Comparison of ENCODE assay signal across 1 cellular context in the genomic region with DNA sequence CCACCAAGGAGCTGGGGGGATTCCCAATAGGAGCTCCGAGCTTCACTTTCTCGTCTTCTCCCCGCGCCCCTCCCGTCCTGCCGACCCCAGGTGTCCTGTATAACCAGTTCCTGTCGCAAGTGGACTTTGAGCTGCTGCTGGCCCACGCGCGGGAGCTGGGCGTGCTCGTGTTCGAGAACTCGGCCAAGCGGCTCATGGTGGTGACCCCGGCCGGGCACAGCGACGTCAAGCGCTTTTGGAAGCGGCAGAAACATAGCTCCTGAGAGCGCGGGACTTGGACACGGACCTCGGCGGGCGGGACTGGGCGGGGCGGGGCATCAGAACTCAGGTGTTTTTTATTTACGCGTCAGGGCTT.
TF ChIP-seq lines count a peak whose summit lies in the region.

No MANE protein-coding gene starts in this region.

TF ChIP-seq in K562, 482 proteins besides CTCF, POLR2A, EP300 and RAD21:
- TF ChIP-seq, protein P1, sequence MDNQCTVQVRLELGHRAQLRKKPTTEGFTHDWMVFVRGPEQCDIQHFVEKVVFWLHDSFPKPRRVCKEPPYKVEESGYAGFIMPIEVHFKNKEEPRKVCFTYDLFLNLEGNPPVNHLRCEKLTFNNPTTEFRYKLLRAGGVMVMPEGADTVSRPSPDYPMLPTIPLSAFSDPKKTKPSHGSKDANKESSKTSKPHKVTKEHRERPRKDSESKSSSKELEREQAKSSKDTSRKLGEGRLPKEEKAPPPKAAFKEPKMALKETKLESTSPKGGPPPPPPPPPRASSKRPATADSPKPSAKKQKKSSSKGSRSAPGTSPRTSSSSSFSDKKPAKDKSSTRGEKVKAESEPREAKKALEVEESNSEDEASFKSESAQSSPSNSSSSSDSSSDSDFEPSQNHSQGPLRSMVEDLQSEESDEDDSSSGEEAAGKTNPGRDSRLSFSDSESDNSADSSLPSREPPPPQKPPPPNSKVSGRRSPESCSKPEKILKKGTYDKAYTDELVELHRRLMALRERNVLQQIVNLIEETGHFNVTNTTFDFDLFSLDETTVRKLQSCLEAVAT (IDR thresholded peaks at IDR 0.05): peak in 1 of 2 experiments; percentile 97; a peak in 2 of 4 replicates
- TF ChIP-seq PRPF4 (IDR thresholded peaks at IDR 0.05; ENCODE audit: insufficient read depth, low read depth, low read length, poor library complexity, severe bottlenecking) (peak; percentile 83), HMG20B (CRISPR knock-in tag; IDR thresholded peaks at IDR 0.05) (no peak), NFXL1 (CRISPR knock-in tag; IDR thresholded peaks at IDR 0.05) (no peak), XRCC5 (IDR thresholded peaks at IDR 0.05; ENCODE audit: low read depth, low read length) (no peak), KLF13 (tag; IDR thresholded peaks at IDR 0.05; ENCODE audit: borderline replicate concordance, low read depth) (no peak), ZNF695 (CRISPR knock-in tag; IDR thresholded peaks at IDR 0.05) (no peak), MYNN (IDR thresholded peaks at IDR 0.05) (no peak), MYNN (CRISPR knock-in tag; IDR thresholded peaks at IDR 0.05) (no peak), NCOA6 (IDR thresholded peaks at IDR 0.05) (no peak), NBN (IDR thresholded peaks at IDR 0.05; ENCODE audit: low read depth) (no peak), THRAP3 (IDR thresholded peaks at IDR 0.05; ENCODE audit: borderline replicate concordance) (peak; percentile 77; the same call in 1 of the 2 replicates), HNRNPUL1 (IDR thresholded peaks at IDR 0.05; ENCODE audit: low read length) (no peak), CHD4 (IDR thresholded peaks at IDR 0.05; ENCODE audit: insufficient read depth, insufficient replicate concordance, low read depth, low read length, poor library complexity, severe bottlenecking) (no peak), ZZZ3 (IDR thresholded peaks at IDR 0.05) (no peak), HIVEP1 (CRISPR knock-in tag; IDR thresholded peaks at IDR 0.05) (no peak), ZNF408 (CRISPR knock-in tag; IDR thresholded peaks at IDR 0.05; ENCODE audit: low read depth) (0 out of 2 replicates have a peak, but pooled peaks have one; percentile 2), NCOA2 (IDR thresholded peaks at IDR 0.05; ENCODE audit: partially characterized antibody in 2 of 2) (no peak), ZKSCAN8 (CRISPR knock-in tag; IDR thresholded peaks at IDR 0.05) (no peak)
- TF ChIP-seq, protein P2, sequence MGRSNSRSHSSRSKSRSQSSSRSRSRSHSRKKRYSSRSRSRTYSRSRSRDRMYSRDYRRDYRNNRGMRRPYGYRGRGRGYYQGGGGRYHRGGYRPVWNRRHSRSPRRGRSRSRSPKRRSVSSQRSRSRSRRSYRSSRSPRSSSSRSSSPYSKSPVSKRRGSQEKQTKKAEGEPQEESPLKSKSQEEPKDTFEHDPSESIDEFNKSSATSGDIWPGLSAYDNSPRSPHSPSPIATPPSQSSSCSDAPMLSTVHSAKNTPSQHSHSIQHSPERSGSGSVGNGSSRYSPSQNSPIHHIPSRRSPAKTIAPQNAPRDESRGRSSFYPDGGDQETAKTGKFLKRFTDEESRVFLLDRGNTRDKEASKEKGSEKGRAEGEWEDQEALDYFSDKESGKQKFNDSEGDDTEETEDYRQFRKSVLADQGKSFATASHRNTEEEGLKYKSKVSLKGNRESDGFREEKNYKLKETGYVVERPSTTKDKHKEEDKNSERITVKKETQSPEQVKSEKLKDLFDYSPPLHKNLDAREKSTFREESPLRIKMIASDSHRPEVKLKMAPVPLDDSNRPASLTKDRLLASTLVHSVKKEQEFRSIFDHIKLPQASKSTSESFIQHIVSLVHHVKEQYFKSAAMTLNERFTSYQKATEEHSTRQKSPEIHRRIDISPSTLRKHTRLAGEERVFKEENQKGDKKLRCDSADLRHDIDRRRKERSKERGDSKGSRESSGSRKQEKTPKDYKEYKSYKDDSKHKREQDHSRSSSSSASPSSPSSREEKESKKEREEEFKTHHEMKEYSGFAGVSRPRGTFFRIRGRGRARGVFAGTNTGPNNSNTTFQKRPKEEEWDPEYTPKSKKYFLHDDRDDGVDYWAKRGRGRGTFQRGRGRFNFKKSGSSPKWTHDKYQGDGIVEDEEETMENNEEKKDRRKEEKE (IDR thresholded peaks at IDR 0.05; ENCODE audit: borderline replicate concordance in 1 of 2, control insufficient read depth in 1 of 2, low read depth in 2 of 2, low read length in 1 of 2): no peak
- TF ChIP-seq, protein P3, sequence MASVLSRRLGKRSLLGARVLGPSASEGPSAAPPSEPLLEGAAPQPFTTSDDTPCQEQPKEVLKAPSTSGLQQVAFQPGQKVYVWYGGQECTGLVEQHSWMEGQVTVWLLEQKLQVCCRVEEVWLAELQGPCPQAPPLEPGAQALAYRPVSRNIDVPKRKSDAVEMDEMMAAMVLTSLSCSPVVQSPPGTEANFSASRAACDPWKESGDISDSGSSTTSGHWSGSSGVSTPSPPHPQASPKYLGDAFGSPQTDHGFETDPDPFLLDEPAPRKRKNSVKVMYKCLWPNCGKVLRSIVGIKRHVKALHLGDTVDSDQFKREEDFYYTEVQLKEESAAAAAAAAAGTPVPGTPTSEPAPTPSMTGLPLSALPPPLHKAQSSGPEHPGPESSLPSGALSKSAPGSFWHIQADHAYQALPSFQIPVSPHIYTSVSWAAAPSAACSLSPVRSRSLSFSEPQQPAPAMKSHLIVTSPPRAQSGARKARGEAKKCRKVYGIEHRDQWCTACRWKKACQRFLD (CRISPR knock-in tag; IDR thresholded peaks at IDR 0.05): 0 out of 2 replicates have a peak, but pooled peaks have one; percentile 25
- TF ChIP-seq, protein P4, sequence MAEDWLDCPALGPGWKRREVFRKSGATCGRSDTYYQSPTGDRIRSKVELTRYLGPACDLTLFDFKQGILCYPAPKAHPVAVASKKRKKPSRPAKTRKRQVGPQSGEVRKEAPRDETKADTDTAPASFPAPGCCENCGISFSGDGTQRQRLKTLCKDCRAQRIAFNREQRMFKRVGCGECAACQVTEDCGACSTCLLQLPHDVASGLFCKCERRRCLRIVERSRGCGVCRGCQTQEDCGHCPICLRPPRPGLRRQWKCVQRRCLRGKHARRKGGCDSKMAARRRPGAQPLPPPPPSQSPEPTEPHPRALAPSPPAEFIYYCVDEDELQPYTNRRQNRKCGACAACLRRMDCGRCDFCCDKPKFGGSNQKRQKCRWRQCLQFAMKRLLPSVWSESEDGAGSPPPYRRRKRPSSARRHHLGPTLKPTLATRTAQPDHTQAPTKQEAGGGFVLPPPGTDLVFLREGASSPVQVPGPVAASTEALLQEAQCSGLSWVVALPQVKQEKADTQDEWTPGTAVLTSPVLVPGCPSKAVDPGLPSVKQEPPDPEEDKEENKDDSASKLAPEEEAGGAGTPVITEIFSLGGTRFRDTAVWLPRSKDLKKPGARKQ (CRISPR knock-in tag; IDR thresholded peaks at IDR 0.05): peak; percentile 96
- TF ChIP-seq, protein P5, sequence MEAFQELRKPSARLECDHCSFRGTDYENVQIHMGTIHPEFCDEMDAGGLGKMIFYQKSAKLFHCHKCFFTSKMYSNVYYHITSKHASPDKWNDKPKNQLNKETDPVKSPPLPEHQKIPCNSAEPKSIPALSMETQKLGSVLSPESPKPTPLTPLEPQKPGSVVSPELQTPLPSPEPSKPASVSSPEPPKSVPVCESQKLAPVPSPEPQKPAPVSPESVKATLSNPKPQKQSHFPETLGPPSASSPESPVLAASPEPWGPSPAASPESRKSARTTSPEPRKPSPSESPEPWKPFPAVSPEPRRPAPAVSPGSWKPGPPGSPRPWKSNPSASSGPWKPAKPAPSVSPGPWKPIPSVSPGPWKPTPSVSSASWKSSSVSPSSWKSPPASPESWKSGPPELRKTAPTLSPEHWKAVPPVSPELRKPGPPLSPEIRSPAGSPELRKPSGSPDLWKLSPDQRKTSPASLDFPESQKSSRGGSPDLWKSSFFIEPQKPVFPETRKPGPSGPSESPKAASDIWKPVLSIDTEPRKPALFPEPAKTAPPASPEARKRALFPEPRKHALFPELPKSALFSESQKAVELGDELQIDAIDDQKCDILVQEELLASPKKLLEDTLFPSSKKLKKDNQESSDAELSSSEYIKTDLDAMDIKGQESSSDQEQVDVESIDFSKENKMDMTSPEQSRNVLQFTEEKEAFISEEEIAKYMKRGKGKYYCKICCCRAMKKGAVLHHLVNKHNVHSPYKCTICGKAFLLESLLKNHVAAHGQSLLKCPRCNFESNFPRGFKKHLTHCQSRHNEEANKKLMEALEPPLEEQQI (IDR thresholded peaks at IDR 0.05): no peak
- TF ChIP-seq, protein P6, sequence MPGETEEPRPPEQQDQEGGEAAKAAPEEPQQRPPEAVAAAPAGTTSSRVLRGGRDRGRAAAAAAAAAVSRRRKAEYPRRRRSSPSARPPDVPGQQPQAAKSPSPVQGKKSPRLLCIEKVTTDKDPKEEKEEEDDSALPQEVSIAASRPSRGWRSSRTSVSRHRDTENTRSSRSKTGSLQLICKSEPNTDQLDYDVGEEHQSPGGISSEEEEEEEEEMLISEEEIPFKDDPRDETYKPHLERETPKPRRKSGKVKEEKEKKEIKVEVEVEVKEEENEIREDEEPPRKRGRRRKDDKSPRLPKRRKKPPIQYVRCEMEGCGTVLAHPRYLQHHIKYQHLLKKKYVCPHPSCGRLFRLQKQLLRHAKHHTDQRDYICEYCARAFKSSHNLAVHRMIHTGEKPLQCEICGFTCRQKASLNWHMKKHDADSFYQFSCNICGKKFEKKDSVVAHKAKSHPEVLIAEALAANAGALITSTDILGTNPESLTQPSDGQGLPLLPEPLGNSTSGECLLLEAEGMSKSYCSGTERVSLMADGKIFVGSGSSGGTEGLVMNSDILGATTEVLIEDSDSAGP (CRISPR knock-in tag; IDR thresholded peaks at IDR 0.05): no peak
TF ChIP-seq in K562: peak in this region for 6.
